9 cellular contexts compared by ENCODE assay signal in the genomic region with DNA sequence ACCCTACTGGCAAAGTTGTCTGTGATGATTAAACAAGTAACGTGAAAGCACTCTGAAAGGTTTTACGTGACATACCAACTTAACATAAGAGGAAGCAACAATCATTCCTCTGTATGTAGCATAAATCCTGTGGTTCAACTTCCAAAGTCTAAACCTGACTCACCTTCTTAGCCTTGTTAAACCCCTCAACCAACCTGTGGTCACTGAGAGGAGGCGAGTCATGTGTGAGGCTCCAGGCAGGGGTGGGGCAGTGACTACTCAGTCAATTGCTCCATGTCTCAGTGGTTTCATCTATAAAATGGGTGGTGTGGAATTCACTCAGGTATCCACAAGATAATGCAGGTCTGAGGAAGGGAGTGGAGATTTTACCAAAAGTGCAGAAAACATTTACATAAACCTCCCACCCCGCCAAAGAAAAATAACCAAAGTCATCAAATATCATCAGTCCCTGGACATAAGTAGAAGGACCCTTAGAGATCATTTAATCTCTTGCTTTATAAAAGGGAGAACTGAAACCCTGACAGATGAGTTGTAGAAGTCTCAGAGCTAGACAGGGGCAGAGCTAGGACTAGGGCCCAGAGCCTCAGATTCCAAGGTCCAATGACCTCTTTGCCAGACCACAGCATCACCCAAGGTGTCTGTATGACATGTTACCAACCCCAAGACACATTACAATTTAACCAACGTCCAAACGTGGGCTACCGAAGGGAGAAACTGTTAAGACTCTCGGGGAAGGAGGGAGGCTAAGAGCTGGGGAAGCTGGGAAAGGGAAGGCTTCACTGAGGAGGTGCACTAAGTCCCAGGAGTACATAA. TPM values are rescaled to one million over a fixed set of nuclear protein-coding genes. Genes with fewer than 3 reads are reported as not detected.
DNase-seq lines count a peak whose midpoint lies in the region; ATAC-seq and TF ChIP-seq lines count a peak whose summit lies in the region.
"Had no signal": no experiment of that assay in that cellular context is flagged by ENCODE, and none has a peak within 500 bp of the region (broad histone marks: within the 10 kb centered on the region; RNA-seq: fewer than 3 reads in every experiment).

No MANE protein-coding gene starts in this region.

- no peaks in the 10 kb centered on the region for H3K9me3 ChIP-seq in H9 (ENCODE audit: control insufficient read depth, low read depth, low read length)
- H3K9me3 ChIP-seq in PC-3 (ENCODE audit: low read length) = no peaks in the 10 kb centered on the region

- H4K91ac ChIP-seq in H9 (ENCODE audit: insufficient read length, low read depth, low read length) = no peak overlapping the region

- H3K4me1 ChIP-seq in H9 (ENCODE audit: insufficient read depth, low read length) = peaks cover 3% of the 10 kb centered on the region
- H3K4me1 ChIP-seq in PC-3 (ENCODE audit: insufficient read depth, low read length) = peaks cover 44% of the 10 kb centered on the region

- H3K4me3 ChIP-seq in GM06990 (replicated peaks; ENCODE audit: low read depth, low read length) (peak overlapping the region; percentile 20; the same call in 1 of the 2 replicates), PC-3 (ENCODE audit: low read length) (peak overlapping the region; percentile 6; the same call in 1 of the 2 replicates), astrocyte of the spinal cord (ENCODE audit: low read depth, low read length) (no peak overlapping the region)
- H3K4me3 ChIP-seq: lung had no signal

- TF ChIP-seq CTCF in GM06990 (IDR thresholded peaks at IDR 0.05; ENCODE audit: insufficient read depth, low read length, poor library complexity, severe bottlenecking) (no peak), H9 (conservative IDR thresholded peaks at IDR 0.05) (no peak), PC-3 (conservative IDR thresholded peaks at IDR 0.05; ENCODE audit: low read depth, low read length) (no peak), astrocyte of the spinal cord (IDR thresholded peaks at IDR 0.05; ENCODE audit: low read depth, low read length) (no peak), neural crest cell (conservative IDR thresholded peaks at IDR 0.05) (no peak)

- H4K8ac ChIP-seq in H9 (replicated peaks; ENCODE audit: insufficient read length, low read depth, low read length) = no peak overlapping the region

- H2BK5ac ChIP-seq in H9 (ENCODE audit: insufficient read length, low read length) = no peak overlapping the region

- no peak overlapping the region for H2AK5ac ChIP-seq in H9 (ENCODE audit: insufficient read length, low read length)

- H3K56ac ChIP-seq in H9 (ENCODE audit: insufficient read length, low read depth, low read length) = no peak overlapping the region

- in situ Hi-C loops in astrocyte of the spinal cord (cut with HindIII; ENCODE audit: low sequenced_read_pairs) = no loop called here
- in situ Hi-C loops in KBM-7 (cut with MboI; ENCODE audit: low pct_unique_long_range_greater_than_20kb, low sequenced_read_pairs) = loop anchor here (10.0 kb wide), 1 partner anchor 51 kb away; no protein-coding TSS in a partner anchor

- H3F3A ChIP-seq in PC-3 (ENCODE audit: low read length, unreplicated experiment) = peaks cover 15% of the 10 kb centered on the region

- POLR2A ChIA-PET in PC-3 (lab: Charles Lee; ENCODE audit: unreplicated experiment) = no interaction called here

- H3K36me3 Mint-ChIP-seq in H9 (ENCODE audit: insufficient read depth in 1 of 3, low read depth in 3 of 3) (peaks cover 29 to 61% (median 59%) of the 10 kb centered on the region in 3 experiments), neural crest cell (ENCODE audit: low read depth) (peaks cover 24% of the 10 kb centered on the region)

- no peak overlapping the region for H3K4ac ChIP-seq in H9 (ENCODE audit: low read depth, low read length)

- no peaks in the 10 kb centered on the region for H4K20me1 ChIP-seq in H9 (ENCODE audit: control insufficient read depth, insufficient read depth, insufficient read length)
- H4K20me1 ChIP-seq in PC-3 (ENCODE audit: low read length) = peaks cover 2% of the 10 kb centered on the region

- H3K23ac ChIP-seq in H9 (ENCODE audit: insufficient read length, low read depth, low read length) = no peak overlapping the region

- peak; percentile 55 for DNase-seq in GM06990 (ENCODE audit: extremely low read depth, insufficient read length)
- DNase-seq in H9 = no peak
- peak; percentile 96 for DNase-seq in PC-3
- peak; percentile 22 for DNase-seq in astrocyte of the spinal cord (ENCODE audit: low read depth, low spot score)
- DNase-seq in neural crest cell (ENCODE audit: low read depth, low spot score) = no peak
- no peak for DNase-seq in KBM-7

- BruUV-seq in PC-3 (replicated peaks; lab: Mats Ljungman, UMichigan) = no TSS peak

- no peak overlapping the region for H3K18ac ChIP-seq in H9 (ENCODE audit: insufficient read length, low read depth, low read length)

- no CpG with 5 or more reads among the region's 8 CpGs for WGBS in H9 (ENCODE audit: extremely low coverage, insufficient read length, low lambda C conversion rate)

- peak overlapping the region; percentile 45 for H2BK12ac ChIP-seq in H9 (ENCODE audit: insufficient read length, low read depth, low read length)

- H2BK20ac ChIP-seq in H9 (ENCODE audit: low read depth, low read length, poor library complexity, severe bottlenecking) = no peak overlapping the region

- H3K4me3 Mint-ChIP-seq in H9 = peak overlapping the region in 1 of 2 experiments; percentile 10; a peak in 4 of 5 replicates
- peak overlapping the region; percentile 76 for H3K4me3 Mint-ChIP-seq in neural crest cell

- peaks cover 8% of the 10 kb centered on the region; the same call in 1 of the 2 replicates for H3K79me2 ChIP-seq in H9 (ENCODE audit: insufficient read depth, low read length)
- H3K79me2 ChIP-seq in PC-3 (ENCODE audit: low read length) = peaks cover 35% of the 10 kb centered on the region

- CTCF ChIA-PET in PC-3 (lab: Charles Lee) = no interaction called here

- H3T11ph ChIP-seq in H9 (ENCODE audit: low read length) = no peak overlapping the region

- no peak overlapping the region for H3K9ac ChIP-seq in H9 (ENCODE audit: extremely low read depth, insufficient read length, low read length)
- peak overlapping the region; percentile 59 for H3K9ac ChIP-seq in PC-3 (ENCODE audit: low read length)

- no peak overlapping the region for H3K14ac ChIP-seq in H9 (ENCODE audit: insufficient read depth, low read length)

- peak; percentile 66 for ATAC-seq in PC-3
- no peak for ATAC-seq in GM21515 (IDR thresholded peaks at IDR 0.05; ENCODE audit: unreplicated experiment)
- ATAC-seq in HG03039 (IDR thresholded peaks at IDR 0.05; ENCODE audit: unreplicated experiment) = no peak

- no peak overlapping the region for H2AFZ ChIP-seq in H9 (ENCODE audit: low read length)
- H2AFZ ChIP-seq in PC-3 (ENCODE audit: low read length) = no peak overlapping the region

- peaks cover 18% of the 10 kb centered on the region for H3K23me2 ChIP-seq in H9 (ENCODE audit: insufficient read length, low read depth, low read length, poor library complexity, severe bottlenecking)

- H3K27ac Mint-ChIP-seq in H9 (peak overlapping the region; percentile 79 to 92 (median 86)), neural crest cell (ENCODE audit: unreplicated experiment) (no peak overlapping the region)

- H3K27me3 Mint-ChIP-seq in H9 (ENCODE audit: low read depth) (peaks cover 3% of the 10 kb centered on the region), neural crest cell (ENCODE audit: low read depth) (peaks cover 8% of the 10 kb centered on the region)

- H3K9me3 Mint-ChIP-seq in H9 = peaks cover 3 to 10% of the 10 kb centered on the region in 2 experiments; a peak in 4 of 5 replicates
- no peaks in the 10 kb centered on the region for H3K9me3 Mint-ChIP-seq in neural crest cell

- H3K4me2 ChIP-seq in H9 (ENCODE audit: insufficient read depth, insufficient read length, low read length) (no peak overlapping the region), PC-3 (ENCODE audit: low read length) (peak overlapping the region; percentile 98)

- H3K4me1 Mint-ChIP-seq in H9 (peaks cover 32 to 42% of the 10 kb centered on the region in 2 experiments), neural crest cell (peaks cover 34% of the 10 kb centered on the region)

- no peak overlapping the region for H2BK15ac ChIP-seq in H9 (ENCODE audit: low read depth, low read length)

- H3K27me3 ChIP-seq in GM06990 (replicated peaks; ENCODE audit: control insufficient read depth, insufficient read depth, low read length) (no peaks in the 10 kb centered on the region), H9 (ENCODE audit: insufficient read depth, low read length) (no peaks in the 10 kb centered on the region), PC-3 (ENCODE audit: low read length) (no peaks in the 10 kb centered on the region)

- H3K79me1 ChIP-seq in H9 (ENCODE audit: insufficient read depth, low read depth, low read length, poor library complexity, severe bottlenecking) = no peaks in the 10 kb centered on the region

- intact Hi-C loops in PC-3 (cut with micrococcal nuclease) = loop anchor here (1.0 to 5.0 kb wide), 3 partner anchors 59 to 168 kb away; a partner anchor contains a TSS

- H3K27ac ChIP-seq in H9 (ENCODE audit: insufficient read length, low read depth, low read length) (no peak overlapping the region), PC-3 (ENCODE audit: low read length) (peak overlapping the region; percentile 100)

- H3K36me3 ChIP-seq in GM06990 (ENCODE audit: control insufficient read depth, insufficient read depth, low read length) = peaks cover 6% of the 10 kb centered on the region
- H3K36me3 ChIP-seq in PC-3 (ENCODE audit: low read depth, low read length) = peaks cover 14% of the 10 kb centered on the region

- H3K9me2 ChIP-seq in PC-3 (replicated peaks; ENCODE audit: low read length) = no peaks in the 10 kb centered on the region

- no peak overlapping the region for H4K5ac ChIP-seq in H9 (ENCODE audit: insufficient read length, low read depth, low read length)

- H2BK120ac ChIP-seq in H9 (ENCODE audit: low read depth, low read length, poor library complexity, severe bottlenecking) = no peak overlapping the region

RNA-seq across cellular contexts. Expression of a gene that starts 3.7 kb away (rescaled TPM):
- 457 and 465 TPM in 2 replicates for total RNA-seq in H9 (2021)
- 39.2 and 59.7 TPM in 2 replicates for total RNA-seq in PC-3 (2014; rRNA removed)
- total RNA-seq in neural crest cell = 365 and 382 TPM in 2 replicates

Comparison
In these comparisons a context has a peak if more than half of its experiments do, and no peak if none do; other contexts are left out.
1. DNase-seq: peak in GM06990 (single experiment), PC-3 (single experiment) and astrocyte of the spinal cord (single experiment); none in H9 (single experiment), neural crest cell (single experiment) and KBM-7 (single experiment).